In genomic region chr6:19180348-19181073, GRCh38 we compare ENCODE assay signal across 1 cellular context.
TF ChIP-seq lines count a peak whose summit lies in the region.

No MANE protein-coding gene starts in this region.

TF ChIP-seq in H1, 55 proteins besides CTCF, POLR2A, EP300 and RAD21 (continued from another document):
- TF ChIP-seq, protein P1, sequence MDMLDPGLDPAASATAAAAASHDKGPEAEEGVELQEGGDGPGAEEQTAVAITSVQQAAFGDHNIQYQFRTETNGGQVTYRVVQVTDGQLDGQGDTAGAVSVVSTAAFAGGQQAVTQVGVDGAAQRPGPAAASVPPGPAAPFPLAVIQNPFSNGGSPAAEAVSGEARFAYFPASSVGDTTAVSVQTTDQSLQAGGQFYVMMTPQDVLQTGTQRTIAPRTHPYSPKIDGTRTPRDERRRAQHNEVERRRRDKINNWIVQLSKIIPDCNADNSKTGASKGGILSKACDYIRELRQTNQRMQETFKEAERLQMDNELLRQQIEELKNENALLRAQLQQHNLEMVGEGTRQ (IDR thresholded peaks at IDR 0.05; ENCODE audit: low read length) = no peak
- no peak for TF ChIP-seq KDM5A (IDR thresholded peaks at IDR 0.05; ENCODE audit: low read length)
- no peak for TF ChIP-seq BRCA1 (IDR thresholded peaks at IDR 0.05; ENCODE audit: low read depth, low read length)
- TF ChIP-seq RFX5 (IDR thresholded peaks at IDR 0.05; ENCODE audit: borderline replicate concordance, low read depth, low read length) = no peak
- TF ChIP-seq SIRT6 (IDR thresholded peaks at IDR 0.05; ENCODE audit: low read length) = no peak
- no peak for TF ChIP-seq KDM4A (IDR thresholded peaks at IDR 0.05; ENCODE audit: low read depth, low read length, severe bottlenecking)
- no peak for TF ChIP-seq FOSL1 (IDR thresholded peaks at IDR 0.05; ENCODE audit: insufficient read depth, low read depth, low read length)
- TF ChIP-seq CBX8 (IDR thresholded peaks at IDR 0.05; ENCODE audit: borderline replicate concordance, low read depth, low read length) = no peak
- no peak for TF ChIP-seq ZNF274 (IDR thresholded peaks at IDR 0.05; ENCODE audit: borderline replicate concordance, extremely low read depth, low read length)
- no peak for TF ChIP-seq ASH2L (IDR thresholded peaks at IDR 0.05; ENCODE audit: low read length)
- TF ChIP-seq, protein P2, sequence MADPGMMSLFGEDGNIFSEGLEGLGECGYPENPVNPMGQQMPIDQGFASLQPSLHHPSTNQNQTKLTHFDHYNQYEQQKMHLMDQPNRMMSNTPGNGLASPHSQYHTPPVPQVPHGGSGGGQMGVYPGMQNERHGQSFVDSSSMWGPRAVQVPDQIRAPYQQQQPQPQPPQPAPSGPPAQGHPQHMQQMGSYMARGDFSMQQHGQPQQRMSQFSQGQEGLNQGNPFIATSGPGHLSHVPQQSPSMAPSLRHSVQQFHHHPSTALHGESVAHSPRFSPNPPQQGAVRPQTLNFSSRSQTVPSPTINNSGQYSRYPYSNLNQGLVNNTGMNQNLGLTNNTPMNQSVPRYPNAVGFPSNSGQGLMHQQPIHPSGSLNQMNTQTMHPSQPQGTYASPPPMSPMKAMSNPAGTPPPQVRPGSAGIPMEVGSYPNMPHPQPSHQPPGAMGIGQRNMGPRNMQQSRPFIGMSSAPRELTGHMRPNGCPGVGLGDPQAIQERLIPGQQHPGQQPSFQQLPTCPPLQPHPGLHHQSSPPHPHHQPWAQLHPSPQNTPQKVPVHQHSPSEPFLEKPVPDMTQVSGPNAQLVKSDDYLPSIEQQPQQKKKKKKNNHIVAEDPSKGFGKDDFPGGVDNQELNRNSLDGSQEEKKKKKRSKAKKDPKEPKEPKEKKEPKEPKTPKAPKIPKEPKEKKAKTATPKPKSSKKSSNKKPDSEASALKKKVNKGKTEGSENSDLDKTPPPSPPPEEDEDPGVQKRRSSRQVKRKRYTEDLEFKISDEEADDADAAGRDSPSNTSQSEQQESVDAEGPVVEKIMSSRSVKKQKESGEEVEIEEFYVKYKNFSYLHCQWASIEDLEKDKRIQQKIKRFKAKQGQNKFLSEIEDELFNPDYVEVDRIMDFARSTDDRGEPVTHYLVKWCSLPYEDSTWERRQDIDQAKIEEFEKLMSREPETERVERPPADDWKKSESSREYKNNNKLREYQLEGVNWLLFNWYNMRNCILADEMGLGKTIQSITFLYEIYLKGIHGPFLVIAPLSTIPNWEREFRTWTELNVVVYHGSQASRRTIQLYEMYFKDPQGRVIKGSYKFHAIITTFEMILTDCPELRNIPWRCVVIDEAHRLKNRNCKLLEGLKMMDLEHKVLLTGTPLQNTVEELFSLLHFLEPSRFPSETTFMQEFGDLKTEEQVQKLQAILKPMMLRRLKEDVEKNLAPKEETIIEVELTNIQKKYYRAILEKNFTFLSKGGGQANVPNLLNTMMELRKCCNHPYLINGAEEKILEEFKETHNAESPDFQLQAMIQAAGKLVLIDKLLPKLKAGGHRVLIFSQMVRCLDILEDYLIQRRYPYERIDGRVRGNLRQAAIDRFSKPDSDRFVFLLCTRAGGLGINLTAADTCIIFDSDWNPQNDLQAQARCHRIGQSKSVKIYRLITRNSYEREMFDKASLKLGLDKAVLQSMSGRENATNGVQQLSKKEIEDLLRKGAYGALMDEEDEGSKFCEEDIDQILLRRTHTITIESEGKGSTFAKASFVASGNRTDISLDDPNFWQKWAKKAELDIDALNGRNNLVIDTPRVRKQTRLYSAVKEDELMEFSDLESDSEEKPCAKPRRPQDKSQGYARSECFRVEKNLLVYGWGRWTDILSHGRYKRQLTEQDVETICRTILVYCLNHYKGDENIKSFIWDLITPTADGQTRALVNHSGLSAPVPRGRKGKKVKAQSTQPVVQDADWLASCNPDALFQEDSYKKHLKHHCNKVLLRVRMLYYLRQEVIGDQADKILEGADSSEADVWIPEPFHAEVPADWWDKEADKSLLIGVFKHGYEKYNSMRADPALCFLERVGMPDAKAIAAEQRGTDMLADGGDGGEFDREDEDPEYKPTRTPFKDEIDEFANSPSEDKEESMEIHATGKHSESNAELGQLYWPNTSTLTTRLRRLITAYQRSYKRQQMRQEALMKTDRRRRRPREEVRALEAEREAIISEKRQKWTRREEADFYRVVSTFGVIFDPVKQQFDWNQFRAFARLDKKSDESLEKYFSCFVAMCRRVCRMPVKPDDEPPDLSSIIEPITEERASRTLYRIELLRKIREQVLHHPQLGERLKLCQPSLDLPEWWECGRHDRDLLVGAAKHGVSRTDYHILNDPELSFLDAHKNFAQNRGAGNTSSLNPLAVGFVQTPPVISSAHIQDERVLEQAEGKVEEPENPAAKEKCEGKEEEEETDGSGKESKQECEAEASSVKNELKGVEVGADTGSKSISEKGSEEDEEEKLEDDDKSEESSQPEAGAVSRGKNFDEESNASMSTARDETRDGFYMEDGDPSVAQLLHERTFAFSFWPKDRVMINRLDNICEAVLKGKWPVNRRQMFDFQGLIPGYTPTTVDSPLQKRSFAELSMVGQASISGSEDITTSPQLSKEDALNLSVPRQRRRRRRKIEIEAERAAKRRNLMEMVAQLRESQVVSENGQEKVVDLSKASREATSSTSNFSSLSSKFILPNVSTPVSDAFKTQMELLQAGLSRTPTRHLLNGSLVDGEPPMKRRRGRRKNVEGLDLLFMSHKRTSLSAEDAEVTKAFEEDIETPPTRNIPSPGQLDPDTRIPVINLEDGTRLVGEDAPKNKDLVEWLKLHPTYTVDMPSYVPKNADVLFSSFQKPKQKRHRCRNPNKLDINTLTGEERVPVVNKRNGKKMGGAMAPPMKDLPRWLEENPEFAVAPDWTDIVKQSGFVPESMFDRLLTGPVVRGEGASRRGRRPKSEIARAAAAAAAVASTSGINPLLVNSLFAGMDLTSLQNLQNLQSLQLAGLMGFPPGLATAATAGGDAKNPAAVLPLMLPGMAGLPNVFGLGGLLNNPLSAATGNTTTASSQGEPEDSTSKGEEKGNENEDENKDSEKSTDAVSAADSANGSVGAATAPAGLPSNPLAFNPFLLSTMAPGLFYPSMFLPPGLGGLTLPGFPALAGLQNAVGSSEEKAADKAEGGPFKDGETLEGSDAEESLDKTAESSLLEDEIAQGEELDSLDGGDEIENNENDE (IDR thresholded peaks at IDR 0.05; ENCODE audit: insufficient replicate concordance, low read length) = no peak
TF ChIP-seq in H1: peak in this region for 0.
